8 cellular contexts compared by ENCODE assay signal in the genomic region with DNA sequence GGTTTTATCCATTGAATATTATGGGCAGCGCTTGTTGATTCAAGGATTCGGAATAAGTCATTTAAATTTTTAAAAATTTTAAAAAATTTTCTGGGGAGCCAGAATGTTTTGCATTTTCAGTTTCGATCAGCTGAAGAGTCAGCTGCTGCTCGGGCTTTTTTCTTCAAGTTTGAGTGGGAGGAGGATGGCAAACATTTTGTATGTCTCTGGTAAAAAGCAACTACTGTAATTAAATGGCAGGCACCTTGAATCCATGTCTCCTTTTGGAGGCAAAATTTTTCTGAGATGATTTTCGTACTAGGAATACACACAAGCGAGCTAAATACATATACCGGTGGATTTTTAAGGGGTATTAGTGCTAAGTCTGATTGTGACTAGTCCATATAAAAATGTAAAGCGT. TPM values are rescaled to one million over a fixed set of nuclear protein-coding genes. Genes with fewer than 3 reads are reported as not detected.
DNase-seq lines count a peak whose midpoint lies in the region; ATAC-seq and TF ChIP-seq lines count a peak whose summit lies in the region.

No MANE protein-coding gene starts in this region.

- WGBS in body of pancreas, 2 donors, result 0% methylated on average over 8 of the region's 8 CpGs
- under 1% methylated on average over 8 of the region's 8 CpGs for WGBS in right lobe of liver (ENCODE audit: insufficient coverage, low coverage, low lambda C conversion rate, missing lambda C conversion rate)

- no peaks in the 10 kb centered on the region for H3K9me3 ChIP-seq in body of pancreas
- H3K9me3 ChIP-seq in right lobe of liver, result no peaks in the 10 kb centered on the region

- H3K4me1 ChIP-seq in body of pancreas, result peaks cover 21% of the 10 kb centered on the region
- peaks cover 0 to 20% (median 0%) of the 10 kb centered on the region in 4 donors for H3K4me1 ChIP-seq in right lobe of liver

- H3K27me3 ChIP-seq in body of pancreas (no peaks in the 10 kb centered on the region), right lobe of liver (no peaks in the 10 kb centered on the region)

- H3K27ac ChIP-seq in body of pancreas, result peak overlapping the region; percentile 87 to 98 (median 92)
- H3K27ac ChIP-seq in right lobe of liver, result peak overlapping the region; percentile 87 to 95 (median 92)
- H3K27ac ChIP-seq in temporal lobe (ENCODE audit: low read depth, low read length), result peak overlapping the region; percentile 73

- peaks cover 0 to 6% of the 10 kb centered on the region in 2 donors for H3K36me3 ChIP-seq in body of pancreas (replicated peaks in 1 of 2; ENCODE audit: insufficient read depth in 1 of 2, low read depth in 2 of 2)
- peaks cover 0 to 21% (median 2%) of the 10 kb centered on the region in 4 donors for H3K36me3 ChIP-seq in right lobe of liver

- H3K4me3 ChIP-seq in body of pancreas (peak overlapping the region; percentile 51 to 99), right lobe of liver (peak overlapping the region; percentile 74 to 86 (median 81))

- peak; percentile 36 for DNase-seq in NCI-H748 (lab: John Stamatoyannopoulos, UW; ENCODE audit: unreplicated experiment)
- no peak for DNase-seq in NCI-H748 treated with DMSO at 0.1 percent for 48 hours (lab: John Stamatoyannopoulos, UW)
- DNase-seq in NOMO-1 (lab: John Stamatoyannopoulos, UW; ENCODE audit: unreplicated experiment in 2 of 2), result peak; percentile 42 to 56
- DNase-seq in body of pancreas, result no peak
- no peak for DNase-seq in right lobe of liver
- DNase-seq in cerebellar cortex (ENCODE audit: low spot score), result no peak

- ATAC-seq in HG02571 (IDR thresholded peaks at IDR 0.05; ENCODE audit: unreplicated experiment) (peak; percentile 28), body of pancreas (no peak), right lobe of liver (peak in 2 of 4 donors; percentile 5 to 6)

- TF ChIP-seq POLR2A in body of pancreas (IDR thresholded peaks at IDR 0.05) (no peak), right lobe of liver (IDR thresholded peaks at IDR 0.05) (no peak)

- intact Hi-C loops in body of pancreas (cut with DNase I) (no loop called here), right lobe of liver (cut with DNase I) (no loop called here)

- TF ChIP-seq CTCF in body of pancreas (IDR thresholded peaks at IDR 0.05) (no peak), right lobe of liver (IDR thresholded peaks at IDR 0.05) (no peak)

RNA-seq across cellular contexts. Expression of gene C3orf38, which starts 0.6 kb away (rescaled TPM):
- total RNA-seq in body of pancreas (10 to 100 TPM in 1 of 2 donors, 1 to 10 TPM in 1; 9.6 to 10.6 TPM), right lobe of liver (10 to 100 TPM in 2 of 6 experiments, 1 to 10 TPM in 4; 7.6 to 10.7 (median 9.0) TPM), temporal lobe (38.4 TPM)

Comparison
In these comparisons a context has a peak if more than half of its experiments do, and no peak if none do; other contexts are left out.
1. DNase-seq: peak in NCI-H748 (single experiment) and NOMO-1 (2 of 2); none in NCI-H748 treated with DMSO at 0.1 percent for 48 hours (single experiment), body of pancreas (0 of 4), right lobe of liver (0 of 3) and cerebellar cortex (single experiment).
2. Peak in every context shown above with its lines, with median percentiles within 50 percentile points of each other: H3K27ac ChIP-seq.